ENCODE assay signal across 10 cellular contexts in the genomic region with DNA sequence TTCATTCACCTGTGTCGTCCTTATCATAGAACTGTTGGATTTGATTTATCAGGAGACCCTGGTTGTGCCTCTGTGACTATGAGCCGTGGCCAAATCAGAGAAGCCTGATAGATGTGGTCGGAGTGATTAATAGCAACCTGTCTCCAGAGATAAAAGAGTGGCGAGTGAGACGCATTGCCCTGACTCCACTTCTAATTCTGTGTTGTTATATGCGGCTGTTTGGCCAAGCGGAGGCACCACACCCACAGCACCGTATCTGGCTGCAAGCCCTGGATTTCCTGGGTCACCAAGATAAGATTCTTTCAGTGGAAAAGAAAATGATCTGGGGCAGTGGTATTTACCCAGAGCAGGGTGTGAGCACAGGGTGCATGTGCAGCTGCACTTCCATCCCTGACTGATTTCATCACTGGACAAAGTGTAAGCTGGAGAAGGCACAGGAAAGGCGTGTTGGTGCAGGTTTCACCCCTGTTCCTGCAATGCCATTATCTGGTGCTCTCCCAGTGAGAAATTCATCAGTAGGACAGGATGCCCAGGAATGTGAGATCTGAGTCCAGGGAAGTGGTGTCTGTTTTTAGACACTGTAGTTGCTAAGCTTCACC.
A peak's percentile ranks its signal among the peaks of the same experiment; 100 is the strongest.
DNase-seq lines count a peak whose midpoint lies in the region; ATAC-seq and TF ChIP-seq lines count a peak whose summit lies in the region.
"Had no signal": no experiment of that assay in that cellular context is flagged by ENCODE, and none has a peak within 500 bp of the region (broad histone marks: within the 10 kb centered on the region; RNA-seq: fewer than 3 reads in every experiment).

No MANE protein-coding gene starts in this region.

- peak; percentile 29 for DNase-seq in MG63
- peak; percentile 37 to 65 (median 56) for DNase-seq in body of pancreas
- DNase-seq in iris pigment epithelial cell (ENCODE audit: low read depth): peak; percentile 29
- no peak for DNase-seq in COLO668 (lab: John Stamatoyannopoulos, UW; ENCODE audit: unreplicated experiment)
- DNase-seq in activated T-cell treated with anti-CD3 and anti-CD28 coated beads, Interleukin-2, amount 50 U/mL, for 72 hours: no peak
- no peak for DNase-seq in NCI-H2196 treated with DMSO at 0.1 percent for 48 hours (lab: John Stamatoyannopoulos, UW; ENCODE audit: unreplicated experiment)
- DNase-seq: H7, occipital lobe had no signal

- H3K27ac ChIP-seq in body of pancreas (peak overlapping the region in 2 of 4 donors; percentile 34 to 59), temporal lobe (ENCODE audit: low read depth, low read length) (peak overlapping the region; percentile 30)
- H3K27ac ChIP-seq: SJSA1 had no signal

- H3K27ac Mint-ChIP-seq in activated T-cell treated with anti-CD3 and anti-CD28 coated beads, Interleukin-2, amount 50 U/mL, for 72 hours: no peak overlapping the region

- no peak for TF ChIP-seq CTCF in body of pancreas (IDR thresholded peaks at IDR 0.05)

- TF ChIP-seq POLR2A in body of pancreas (IDR thresholded peaks at IDR 0.05): no peak

- H3K4me1 ChIP-seq in body of pancreas: peaks cover 11% of the 10 kb centered on the region

- peaks cover 7% of the 10 kb centered on the region for H3K4me1 Mint-ChIP-seq in activated T-cell treated with anti-CD3 and anti-CD28 coated beads, Interleukin-2, amount 50 U/mL, for 72 hours (ENCODE audit: low read depth)

- H3K27me3 ChIP-seq in MG63: no peaks in the 10 kb centered on the region
- no peaks in the 10 kb centered on the region for H3K27me3 ChIP-seq in body of pancreas
- H3K27me3 ChIP-seq: SJSA1 had no signal

- H3K9me3 Mint-ChIP-seq in activated T-cell treated with anti-CD3 and anti-CD28 coated beads, Interleukin-2, amount 50 U/mL, for 72 hours: no peaks in the 10 kb centered on the region

- H3K4me3 ChIP-seq in MG63: no peak overlapping the region
- H3K4me3 ChIP-seq in body of pancreas: no peak overlapping the region
- H3K4me3 ChIP-seq: SJSA1 had no signal

- no peak overlapping the region for H3K4me3 Mint-ChIP-seq in activated T-cell treated with anti-CD3 and anti-CD28 coated beads, Interleukin-2, amount 50 U/mL, for 72 hours

- ATAC-seq in body of pancreas: peak; percentile 81
- ATAC-seq in activated T-cell treated with anti-CD3 and anti-CD28 coated beads, Interleukin-2, amount 50 U/mL, for 72 hours (replicated peaks in 1 of 2): no peak

- 5 to 7% methylated on average over 9 of the region's 9 CpGs for WGBS in body of pancreas, 2 donors

- H3K9me3 ChIP-seq in MG63: no peaks in the 10 kb centered on the region
- H3K9me3 ChIP-seq in body of pancreas: no peaks in the 10 kb centered on the region
- H3K9me3 ChIP-seq: SJSA1 had no signal

- H3K36me3 ChIP-seq in MG63 (no peaks in the 10 kb centered on the region), body of pancreas (replicated peaks in 1 of 2; ENCODE audit: insufficient read depth in 1 of 2, low read depth in 2 of 2) (no peaks in the 10 kb centered on the region)
- H3K36me3 ChIP-seq: SJSA1 had no signal

- peaks cover 24% of the 10 kb centered on the region for H3K27me3 Mint-ChIP-seq in activated T-cell treated with anti-CD3 and anti-CD28 coated beads, Interleukin-2, amount 50 U/mL, for 72 hours (ENCODE audit: low read depth)

- no peaks in the 10 kb centered on the region for H3K36me3 Mint-ChIP-seq in activated T-cell treated with anti-CD3 and anti-CD28 coated beads, Interleukin-2, amount 50 U/mL, for 72 hours (ENCODE audit: insufficient read depth in 2 of 2)

- intact Hi-C loops in body of pancreas (cut with DNase I): no loop called here

Comparison
In these comparisons a context has a peak if more than half of its experiments do, and no peak if none do; other contexts are left out.
1. DNase-seq: peak in MG63 (single experiment), body of pancreas (4 of 4) and iris pigment epithelial cell (single experiment); none in COLO668 (single experiment), activated T-cell treated with anti-CD3 and anti-CD28 coated beads, Interleukin-2, amount 50 U/mL, for 72 hours (0 of 2) and NCI-H2196 treated with DMSO at 0.1 percent for 48 hours (single experiment).